1 cellular context compared by ENCODE assay signal in the genomic region with DNA sequence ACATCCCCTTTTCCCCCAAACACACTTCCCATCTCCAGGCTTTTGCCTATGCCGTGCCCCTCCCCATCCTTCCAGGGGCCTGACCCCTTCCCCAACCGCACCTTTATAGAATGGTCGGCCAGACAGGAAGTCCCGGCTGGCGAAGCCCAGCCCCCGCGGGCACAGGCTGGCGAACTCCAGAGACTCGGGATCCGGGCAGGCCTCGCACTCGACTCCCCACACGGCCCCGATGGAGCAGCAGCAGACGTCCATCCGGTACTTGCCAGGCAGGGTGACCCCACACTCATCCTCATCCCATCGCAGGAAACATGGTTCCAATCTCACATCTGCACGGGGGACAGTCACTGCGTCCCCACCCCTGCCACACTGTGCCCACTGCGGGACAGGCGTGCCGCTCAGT.
TF ChIP-seq lines count a peak whose summit lies in the region.

No MANE protein-coding gene starts in this region.

TF ChIP-seq in IMR-90, 13 proteins besides CTCF, POLR2A, EP300 and RAD21:
- no peak for TF ChIP-seq NFE2L2 (IDR thresholded peaks at IDR 0.05; ENCODE audit: low read depth, low read length)
- no peak for TF ChIP-seq SMC3 (IDR thresholded peaks at IDR 0.05; ENCODE audit: low read depth, low read length)
- TF ChIP-seq MAZ (IDR thresholded peaks at IDR 0.05; ENCODE audit: borderline replicate concordance, low read depth, low read length), result no peak
- no peak for TF ChIP-seq BHLHE40 (IDR thresholded peaks at IDR 0.05; ENCODE audit: low read depth, low read length)
- no peak for TF ChIP-seq CHD1 (IDR thresholded peaks at IDR 0.05; ENCODE audit: low read depth, low read length)
- TF ChIP-seq RFX5 (IDR thresholded peaks at IDR 0.05; ENCODE audit: low read depth, low read length), result no peak
- no peak for TF ChIP-seq FOS (IDR thresholded peaks at IDR 0.05; ENCODE audit: low read depth, low read length)
- TF ChIP-seq RCOR1 (IDR thresholded peaks at IDR 0.05; ENCODE audit: insufficient replicate concordance, low read length), result no peak
- no peak for TF ChIP-seq MAFK (IDR thresholded peaks at IDR 0.05; ENCODE audit: low read depth, low read length)
- no peak for TF ChIP-seq MXI1 (IDR thresholded peaks at IDR 0.05; ENCODE audit: borderline replicate concordance, low read depth, low read length)
- TF ChIP-seq, protein P1, sequence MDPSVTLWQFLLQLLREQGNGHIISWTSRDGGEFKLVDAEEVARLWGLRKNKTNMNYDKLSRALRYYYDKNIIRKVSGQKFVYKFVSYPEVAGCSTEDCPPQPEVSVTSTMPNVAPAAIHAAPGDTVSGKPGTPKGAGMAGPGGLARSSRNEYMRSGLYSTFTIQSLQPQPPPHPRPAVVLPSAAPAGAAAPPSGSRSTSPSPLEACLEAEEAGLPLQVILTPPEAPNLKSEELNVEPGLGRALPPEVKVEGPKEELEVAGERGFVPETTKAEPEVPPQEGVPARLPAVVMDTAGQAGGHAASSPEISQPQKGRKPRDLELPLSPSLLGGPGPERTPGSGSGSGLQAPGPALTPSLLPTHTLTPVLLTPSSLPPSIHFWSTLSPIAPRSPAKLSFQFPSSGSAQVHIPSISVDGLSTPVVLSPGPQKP (IDR thresholded peaks at IDR 0.05; ENCODE audit: borderline replicate concordance, low read depth, low read length), result no peak
- TF ChIP-seq, protein P2, sequence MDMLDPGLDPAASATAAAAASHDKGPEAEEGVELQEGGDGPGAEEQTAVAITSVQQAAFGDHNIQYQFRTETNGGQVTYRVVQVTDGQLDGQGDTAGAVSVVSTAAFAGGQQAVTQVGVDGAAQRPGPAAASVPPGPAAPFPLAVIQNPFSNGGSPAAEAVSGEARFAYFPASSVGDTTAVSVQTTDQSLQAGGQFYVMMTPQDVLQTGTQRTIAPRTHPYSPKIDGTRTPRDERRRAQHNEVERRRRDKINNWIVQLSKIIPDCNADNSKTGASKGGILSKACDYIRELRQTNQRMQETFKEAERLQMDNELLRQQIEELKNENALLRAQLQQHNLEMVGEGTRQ (IDR thresholded peaks at IDR 0.05; ENCODE audit: low read depth, low read length), result no peak
- no peak for TF ChIP-seq CEBPB (IDR thresholded peaks at IDR 0.05; ENCODE audit: low read depth, low read length)
